ENCODE assay signal across 30 cellular contexts in the genomic region with DNA sequence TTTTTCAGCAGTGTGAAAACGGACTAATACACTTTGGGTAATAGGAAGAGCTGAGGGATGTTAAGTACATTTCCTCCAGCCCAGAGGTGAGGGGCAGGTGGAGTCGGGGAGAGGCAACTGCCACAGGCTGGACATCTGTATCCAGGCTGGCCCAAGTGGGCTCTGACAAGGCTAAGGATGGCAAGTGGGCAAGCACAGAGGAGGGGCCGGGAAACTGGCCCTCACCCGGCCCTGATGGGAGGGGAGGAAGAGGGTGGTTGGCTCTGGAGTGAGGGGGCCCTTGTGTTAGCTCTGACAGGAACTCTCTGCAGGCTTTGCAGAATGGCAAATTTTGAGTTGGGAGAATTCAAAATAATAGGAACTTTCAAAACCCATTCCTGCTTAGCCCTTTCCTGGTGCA.
"Had no signal": no experiment of that assay in that cellular context is flagged by ENCODE, and none has a peak within 500 bp of the region (broad histone marks: within the 10 kb centered on the region; RNA-seq: fewer than 3 reads in every experiment).

No MANE protein-coding gene starts in this region.

- H3K36me3 ChIP-seq: brain microvascular endothelial cell, gastroesophageal sphincter, left lung, lower lobe of right lung, right lobe of liver, thoracic aorta, uterus had no signal

- FAIRE-seq: astrocyte, TTC549 had no signal

- DNase-seq: activated CD4-positive, alpha-beta T cell treated with anti-CD3 and anti-CD28 coated beads, Interleukin-2, amount 10 ng/mL, durations not matched to agents 7 days and 5 days; activated CD4-positive, CD25-positive, alpha-beta regulatory T cell treated with anti-CD3 and anti-CD28 coated beads, Interleukin-2, amount 50 U/mL, for 72 hours; activated CD8-positive, alpha-beta T cell treated with anti-CD3 and anti-CD28 coated beads for 36 hours; activated gamma-delta T cell treated with Interleukin-2 at 50 U/mL for 16 hours; activated naive CD4-positive, alpha-beta T cell treated with anti-CD3 and anti-CD28 coated beads, Interleukin-2, amount 50 U/mL, for 16 hours; activated T-cell treated with anti-CD3 and anti-CD28 coated beads, Interleukin-2, amount 50 U/mL, for 1 hour; amniotic stem cell; brain microvascular endothelial cell; caudate nucleus; dermis blood vessel endothelial cell; effector CD8-positive, alpha-beta T cell; erythroblast; hypothalamus; left lung; lower lobe of right lung; mesenchymal stem cell; right lobe of liver; stimulated activated CD4-positive, alpha-beta T cell treated with anti-CD3 and anti-CD28 coated beads, Interleukin-2, amount 100 ng/mL, for 48 hours; T-helper 9 cell; trophoblast cell; uterus had no signal

- H3K4me1 Mint-ChIP-seq: activated CD4-positive, alpha-beta T cell treated with anti-CD3 and anti-CD28 coated beads, Interleukin-2, amount 10 ng/mL, durations not matched to agents 7 days and 5 days; nephron had no signal

- H3K9me3 ChIP-seq: right lobe of liver had no signal

- H3K4me3 Mint-ChIP-seq: activated CD4-positive, alpha-beta T cell treated with anti-CD3 and anti-CD28 coated beads, Interleukin-2, amount 10 ng/mL, durations not matched to agents 7 days and 5 days; activated CD8-positive, alpha-beta T cell treated with anti-CD3 and anti-CD28 coated beads for 36 hours; activated T-helper 1 cell treated with anti-CD3 and anti-CD28 coated beads, Interleukin-12 subunit alpha, Interleukin-12 subunit beta, Interleukin-2, Interleukin-4 antibody, amounts not matched to agents 30 ng/mL and 10 ng/mL and 1 ng/mL, durations not matched to agents 14 hours and 24 hours and 36 hours; nephron; stimulated activated naive CD8-positive, alpha-beta T cell treated with anti-CD3 and anti-CD28 coated beads, Interleukin-15, Interleukin-2, amounts not matched to agents 100 ng/mL and 50 ng/mL, for 24 hours had no signal

- H3K4me3 ChIP-seq: gastroesophageal sphincter, left lung, lower lobe of right lung, right lobe of liver, SK-N-MC, thoracic aorta, uterus had no signal

- H3K27ac Mint-ChIP-seq: activated CD4-positive, alpha-beta T cell treated with anti-CD3 and anti-CD28 coated beads, Interleukin-2, amount 10 ng/mL, durations not matched to agents 7 days and 5 days; activated CD8-positive, alpha-beta T cell treated with anti-CD3 and anti-CD28 coated beads for 36 hours; activated T-helper 1 cell treated with anti-CD3 and anti-CD28 coated beads, Interleukin-12 subunit alpha, Interleukin-12 subunit beta, Interleukin-2, Interleukin-4 antibody, amounts not matched to agents 30 ng/mL and 10 ng/mL and 1 ng/mL, durations not matched to agents 14 hours and 24 hours and 36 hours; nephron; progenitor cell of endocrine pancreas; stimulated activated naive CD8-positive, alpha-beta T cell treated with anti-CD3 and anti-CD28 coated beads, Interleukin-15, Interleukin-2, amounts not matched to agents 100 ng/mL and 50 ng/mL, for 24 hours had no signal

- H3K4me1 ChIP-seq: gastroesophageal sphincter, left lung, lower lobe of right lung, right lobe of liver, uterus had no signal

- H3K27ac ChIP-seq: brain microvascular endothelial cell, gastroesophageal sphincter, left lung, lower lobe of right lung, right lobe of liver, SK-N-MC, thoracic aorta, uterus had no signal

- H3K27me3 Mint-ChIP-seq: activated CD8-positive, alpha-beta T cell treated with anti-CD3 and anti-CD28 coated beads for 36 hours; stimulated activated naive CD8-positive, alpha-beta T cell treated with anti-CD3 and anti-CD28 coated beads, Interleukin-15, Interleukin-2, amounts not matched to agents 100 ng/mL and 50 ng/mL, for 24 hours had no signal

- H3K27me3 ChIP-seq: brain microvascular endothelial cell, gastroesophageal sphincter, right lobe of liver, uterus had no signal
